Comparison of ENCODE assay signal across 1 cellular context in the genomic region with DNA sequence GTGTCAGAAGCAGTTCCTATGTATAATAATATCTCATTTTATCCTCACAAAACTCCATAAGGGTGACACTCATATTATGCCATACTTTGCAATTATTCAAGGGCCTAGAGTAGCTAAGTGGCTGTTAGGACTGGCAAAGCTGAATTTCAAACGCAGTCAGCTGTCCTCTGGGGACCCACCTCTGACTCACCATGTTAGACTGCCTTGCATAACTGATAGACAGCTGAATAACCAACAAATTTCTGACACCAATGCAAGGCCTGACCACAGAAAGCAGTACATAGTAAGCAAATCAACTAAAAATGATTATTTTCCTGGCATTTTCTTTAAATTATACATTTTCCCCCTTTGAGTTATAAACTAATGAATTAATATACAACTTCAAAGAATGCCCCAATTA.
A peak's percentile ranks its signal among the peaks of the same experiment; 100 is the strongest.
TF ChIP-seq lines count a peak whose summit lies in the region.

No MANE protein-coding gene starts in this region.

TF ChIP-seq in IMR-90, 13 proteins besides CTCF, POLR2A, EP300 and RAD21:
- TF ChIP-seq CHD1 (IDR thresholded peaks at IDR 0.05; ENCODE audit: low read depth, low read length) (no peak), RFX5 (IDR thresholded peaks at IDR 0.05; ENCODE audit: low read depth, low read length) (peak; percentile 45; the same call in 1 of the 2 replicates), FOS (IDR thresholded peaks at IDR 0.05; ENCODE audit: low read depth, low read length) (peak; percentile 40; the same call in 1 of the 2 replicates), CEBPB (IDR thresholded peaks at IDR 0.05; ENCODE audit: low read depth, low read length) (peak; percentile 70)
